In the genomic region with DNA sequence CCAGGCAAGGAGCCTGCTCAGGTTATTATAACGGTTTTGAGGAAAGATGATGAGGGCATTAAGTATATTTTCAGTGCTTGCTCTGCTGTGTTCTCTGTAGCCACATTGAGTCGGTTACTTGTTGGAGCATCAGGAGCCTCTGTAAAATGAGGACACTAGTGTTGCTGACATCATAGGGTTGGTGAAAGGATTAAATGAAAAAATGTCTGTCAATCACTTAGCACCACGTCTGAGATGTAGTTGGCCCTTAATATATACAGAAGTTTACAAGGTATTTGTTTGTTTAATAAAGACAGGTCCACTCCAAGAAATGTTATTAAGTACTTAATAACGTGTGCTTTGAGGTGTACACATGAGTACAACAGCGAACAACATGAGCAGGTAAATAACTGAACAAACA, we compare ENCODE assay signal across 8 cellular contexts. TPM values are rescaled to one million over a fixed set of nuclear protein-coding genes. Genes with fewer than 3 reads are reported as not detected.
DNase-seq lines count a peak whose midpoint lies in the region; ATAC-seq, FAIRE-seq and TF ChIP-seq lines count a peak whose summit lies in the region.

No MANE protein-coding gene starts in this region.

- ATAC-seq in A549 (no peak), mucosa of descending colon (no peak), GM21447 (IDR thresholded peaks at IDR 0.05; ENCODE audit: unreplicated experiment) (no peak), GM18498 (IDR thresholded peaks at IDR 0.05; ENCODE audit: unreplicated experiment) (no peak)

- H3K36me3 Mint-ChIP-seq in HFFc6 (ENCODE audit: low read depth): no peaks in the 10 kb centered on the region
- H3K36me3 Mint-ChIP-seq in brain: no peaks in the 10 kb centered on the region

- intact Hi-C loops in mucosa of descending colon (cut with DNase I, micrococcal nuclease): no loop called here

- TF ChIP-seq EP300 in A549 (IDR thresholded peaks at IDR 0.05): no peak

- WGBS in A549 (ENCODE audit: missing lambda C conversion rate): 17% methylated on average over 5 of the region's 5 CpGs

- TF ChIP-seq RAD21 in A549 (conservative IDR thresholded peaks at IDR 0.05 in 1 of 2, IDR thresholded peaks at IDR 0.05 in 1 of 2): no peak

- POLR2A ChIA-PET in A549 (lab: Yijun Ruan, JAX): no interaction called here

- H3K4me3 Mint-ChIP-seq in HFFc6 (peak overlapping the region; percentile 99), brain (peak overlapping the region; percentile 83 to 97 (median 95))

- no peaks in the 10 kb centered on the region for H3K4me1 ChIP-seq in A549
- peaks cover 11% of the 10 kb centered on the region for H3K4me1 ChIP-seq in mucosa of descending colon (ENCODE audit: low read depth)

- no peak for TF ChIP-seq POLR2A in A549 (IDR thresholded peaks at IDR 0.05; ENCODE audit: low read length)

- no peaks in the 10 kb centered on the region for H3K9me3 ChIP-seq in A549
- H3K9me3 ChIP-seq in mucosa of descending colon: no peaks in the 10 kb centered on the region

- CTCF ChIA-PET in A549 (lab: Yijun Ruan, JAX): no interaction called here

- H3K27ac Mint-ChIP-seq in HFFc6 (no peak overlapping the region; the same call in 1 of the 2 replicates), brain (peak overlapping the region in 2 of 5 experiments; percentile 42 to 91)

- no peaks in the 10 kb centered on the region for H3K36me3 ChIP-seq in mucosa of descending colon (ENCODE audit: low read depth)

- H3K4me3 ChIP-seq in A549 (peak overlapping the region; percentile 80), mucosa of descending colon (peak overlapping the region; percentile 54)

- H3K27ac ChIP-seq in A549: no peak overlapping the region
- no peak overlapping the region for H3K27ac ChIP-seq in caudate nucleus (ENCODE audit: low read depth, low read length)

- DNase-seq in A549 (ENCODE audit: low read depth in 1 of 2, low spot score in 1 of 2) (no peak), HFFc6 (no peak), mucosa of descending colon (no peak), inferior parietal cortex (ENCODE audit: extremely low spot score) (no peak), caudate nucleus (lab: John Stamatoyannopoulos, UW) (no peak)

- H3K4me2 ChIP-seq in A549: peak overlapping the region; percentile 81

- FAIRE-seq in A549 (lab: Jason Lieb, UNC): no peak

- peaks cover 19% of the 10 kb centered on the region for H3K4me1 Mint-ChIP-seq in HFFc6 (ENCODE audit: low read depth)
- H3K4me1 Mint-ChIP-seq in brain: peaks cover 23% of the 10 kb centered on the region

- H3K9me3 Mint-ChIP-seq in HFFc6 (no peaks in the 10 kb centered on the region), brain (no peaks in the 10 kb centered on the region)

- H3K27me3 Mint-ChIP-seq in HFFc6 (ENCODE audit: insufficient read depth) (peaks cover 5% of the 10 kb centered on the region; the same call in 1 of the 2 replicates), brain (peaks cover 22% of the 10 kb centered on the region)

- TF ChIP-seq CTCF in A549 (IDR thresholded peaks at IDR 0.05) (no peak), HFFc6 (IDR thresholded peaks at IDR 0.05) (no peak), brain (conservative IDR thresholded peaks at IDR 0.05) (no peak), mucosa of descending colon (IDR thresholded peaks at IDR 0.05) (no peak)

TF ChIP-seq in A549, 52 proteins besides CTCF, POLR2A, EP300 and RAD21:
- TF ChIP-seq MAZ (IDR thresholded peaks at IDR 0.05; ENCODE audit: borderline replicate concordance, low read depth, low read length) (no peak), CBX8 (IDR thresholded peaks at IDR 0.05) (no peak), NR3C1 (IDR thresholded peaks at IDR 0.05) (no peak), HOXB5 (CRISPR knock-in tag; IDR thresholded peaks at IDR 0.05) (no peak), CEBPB (IDR thresholded peaks at IDR 0.05) (no peak), RFX5 (IDR thresholded peaks at IDR 0.05) (no peak), PHF8 (IDR thresholded peaks at IDR 0.05; ENCODE audit: borderline replicate concordance, low read depth) (no peak), TP53 (CRISPR knock-in tag; IDR thresholded peaks at IDR 0.05) (no peak), KDM5A (IDR thresholded peaks at IDR 0.05) (no peak), HOXA7 (CRISPR knock-in tag; IDR thresholded peaks at IDR 0.05) (no peak)
- TF ChIP-seq, protein P1, sequence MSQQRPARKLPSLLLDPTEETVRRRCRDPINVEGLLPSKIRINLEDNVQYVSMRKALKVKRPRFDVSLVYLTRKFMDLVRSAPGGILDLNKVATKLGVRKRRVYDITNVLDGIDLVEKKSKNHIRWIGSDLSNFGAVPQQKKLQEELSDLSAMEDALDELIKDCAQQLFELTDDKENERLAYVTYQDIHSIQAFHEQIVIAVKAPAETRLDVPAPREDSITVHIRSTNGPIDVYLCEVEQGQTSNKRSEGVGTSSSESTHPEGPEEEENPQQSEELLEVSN (IDR thresholded peaks at IDR 0.05; ENCODE audit: borderline replicate concordance, low read depth): no peak
- TF ChIP-seq, protein P2, sequence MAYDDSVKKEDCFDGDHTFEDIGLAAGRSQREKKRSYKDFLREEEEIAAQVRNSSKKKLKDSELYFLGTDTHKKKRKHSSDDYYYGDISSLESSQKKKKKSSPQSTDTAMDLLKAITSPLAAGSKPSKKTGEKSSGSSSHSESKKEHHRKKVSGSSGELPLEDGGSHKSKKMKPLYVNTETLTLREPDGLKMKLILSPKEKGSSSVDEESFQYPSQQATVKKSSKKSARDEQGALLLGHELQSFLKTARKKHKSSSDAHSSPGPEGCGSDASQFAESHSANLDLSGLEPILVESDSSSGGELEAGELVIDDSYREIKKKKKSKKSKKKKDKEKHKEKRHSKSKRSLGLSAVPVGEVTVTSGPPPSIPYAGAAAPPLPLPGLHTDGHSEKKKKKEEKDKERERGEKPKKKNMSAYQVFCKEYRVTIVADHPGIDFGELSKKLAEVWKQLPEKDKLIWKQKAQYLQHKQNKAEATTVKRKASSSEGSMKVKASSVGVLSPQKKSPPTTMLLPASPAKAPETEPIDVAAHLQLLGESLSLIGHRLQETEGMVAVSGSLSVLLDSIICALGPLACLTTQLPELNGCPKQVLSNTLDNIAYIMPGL (CRISPR knock-in tag; IDR thresholded peaks at IDR 0.05; ENCODE audit: borderline replicate concordance): no peak

RNA-seq across cellular contexts. Expression of a gene that starts 0.7 kb away (rescaled TPM):
- polyA plus RNA-seq in A549 (2011; rRNA removed) (30.2 and 30.5 TPM in 2 replicates), A549 (2017; fragmentation: RNase III; extraction: RNeasy Plus Mini Kit Qiagen cat#74134 plus additional on column Dnase treatment) (12.7 to 15.3 TPM (median 13.0 TPM) in 3 replicates), brain (ENCODE audit: insufficient read depth, low read depth, low replicate concordance) (17.8 TPM)
- polyA plus RNA-seq in A549 (2012; cell fraction: cytosol; rRNA removed): 15.8 and 15.9 TPM in 2 replicates
- polyA plus RNA-seq in A549 (2012; cell fraction: nucleus; rRNA removed): 6.2 and 12.3 TPM in 2 replicates
- 12.6 and 13.6 TPM in 2 replicates for polyA minus RNA-seq in A549 (2011; rRNA and poly(A)+ RNA removed)
- 10 to 100 TPM; 12.8 to 16.3 (median 13.6) TPM for total RNA-seq in HFFc6 (2021; fragmentation: NEBNext Ultra II Directional; extraction: Animal tissue kit (Norgen Biotek cat#: 25700))
- 10 to 100 TPM; 15.9 to 25.8 (median 20.2) TPM for total RNA-seq in mucosa of descending colon
